1 cellular context compared by ENCODE assay signal in the genomic region with DNA sequence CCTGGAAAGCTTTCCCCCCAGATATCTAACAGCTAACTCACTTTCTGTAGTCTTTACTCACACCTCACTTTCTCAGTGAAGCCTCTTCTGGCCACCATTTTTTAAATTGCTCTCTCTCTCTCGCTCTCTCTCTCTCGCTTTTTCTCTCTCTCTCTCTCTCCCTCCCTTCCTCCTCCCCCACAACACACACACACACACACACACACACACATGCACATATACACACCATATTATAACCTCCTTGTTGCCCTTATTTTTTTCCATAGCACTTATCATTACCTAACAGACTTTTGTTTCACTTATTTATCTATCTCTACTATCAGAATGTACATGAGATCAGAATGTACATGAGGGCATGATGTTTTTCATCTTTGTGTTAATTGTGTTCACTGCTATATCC.
TF ChIP-seq lines count a peak whose summit lies in the region.

No MANE protein-coding gene starts in this region.

TF ChIP-seq in GM23338, 12 proteins besides CTCF, POLR2A, EP300 and RAD21 (continued from another document):
- TF ChIP-seq, protein P1, sequence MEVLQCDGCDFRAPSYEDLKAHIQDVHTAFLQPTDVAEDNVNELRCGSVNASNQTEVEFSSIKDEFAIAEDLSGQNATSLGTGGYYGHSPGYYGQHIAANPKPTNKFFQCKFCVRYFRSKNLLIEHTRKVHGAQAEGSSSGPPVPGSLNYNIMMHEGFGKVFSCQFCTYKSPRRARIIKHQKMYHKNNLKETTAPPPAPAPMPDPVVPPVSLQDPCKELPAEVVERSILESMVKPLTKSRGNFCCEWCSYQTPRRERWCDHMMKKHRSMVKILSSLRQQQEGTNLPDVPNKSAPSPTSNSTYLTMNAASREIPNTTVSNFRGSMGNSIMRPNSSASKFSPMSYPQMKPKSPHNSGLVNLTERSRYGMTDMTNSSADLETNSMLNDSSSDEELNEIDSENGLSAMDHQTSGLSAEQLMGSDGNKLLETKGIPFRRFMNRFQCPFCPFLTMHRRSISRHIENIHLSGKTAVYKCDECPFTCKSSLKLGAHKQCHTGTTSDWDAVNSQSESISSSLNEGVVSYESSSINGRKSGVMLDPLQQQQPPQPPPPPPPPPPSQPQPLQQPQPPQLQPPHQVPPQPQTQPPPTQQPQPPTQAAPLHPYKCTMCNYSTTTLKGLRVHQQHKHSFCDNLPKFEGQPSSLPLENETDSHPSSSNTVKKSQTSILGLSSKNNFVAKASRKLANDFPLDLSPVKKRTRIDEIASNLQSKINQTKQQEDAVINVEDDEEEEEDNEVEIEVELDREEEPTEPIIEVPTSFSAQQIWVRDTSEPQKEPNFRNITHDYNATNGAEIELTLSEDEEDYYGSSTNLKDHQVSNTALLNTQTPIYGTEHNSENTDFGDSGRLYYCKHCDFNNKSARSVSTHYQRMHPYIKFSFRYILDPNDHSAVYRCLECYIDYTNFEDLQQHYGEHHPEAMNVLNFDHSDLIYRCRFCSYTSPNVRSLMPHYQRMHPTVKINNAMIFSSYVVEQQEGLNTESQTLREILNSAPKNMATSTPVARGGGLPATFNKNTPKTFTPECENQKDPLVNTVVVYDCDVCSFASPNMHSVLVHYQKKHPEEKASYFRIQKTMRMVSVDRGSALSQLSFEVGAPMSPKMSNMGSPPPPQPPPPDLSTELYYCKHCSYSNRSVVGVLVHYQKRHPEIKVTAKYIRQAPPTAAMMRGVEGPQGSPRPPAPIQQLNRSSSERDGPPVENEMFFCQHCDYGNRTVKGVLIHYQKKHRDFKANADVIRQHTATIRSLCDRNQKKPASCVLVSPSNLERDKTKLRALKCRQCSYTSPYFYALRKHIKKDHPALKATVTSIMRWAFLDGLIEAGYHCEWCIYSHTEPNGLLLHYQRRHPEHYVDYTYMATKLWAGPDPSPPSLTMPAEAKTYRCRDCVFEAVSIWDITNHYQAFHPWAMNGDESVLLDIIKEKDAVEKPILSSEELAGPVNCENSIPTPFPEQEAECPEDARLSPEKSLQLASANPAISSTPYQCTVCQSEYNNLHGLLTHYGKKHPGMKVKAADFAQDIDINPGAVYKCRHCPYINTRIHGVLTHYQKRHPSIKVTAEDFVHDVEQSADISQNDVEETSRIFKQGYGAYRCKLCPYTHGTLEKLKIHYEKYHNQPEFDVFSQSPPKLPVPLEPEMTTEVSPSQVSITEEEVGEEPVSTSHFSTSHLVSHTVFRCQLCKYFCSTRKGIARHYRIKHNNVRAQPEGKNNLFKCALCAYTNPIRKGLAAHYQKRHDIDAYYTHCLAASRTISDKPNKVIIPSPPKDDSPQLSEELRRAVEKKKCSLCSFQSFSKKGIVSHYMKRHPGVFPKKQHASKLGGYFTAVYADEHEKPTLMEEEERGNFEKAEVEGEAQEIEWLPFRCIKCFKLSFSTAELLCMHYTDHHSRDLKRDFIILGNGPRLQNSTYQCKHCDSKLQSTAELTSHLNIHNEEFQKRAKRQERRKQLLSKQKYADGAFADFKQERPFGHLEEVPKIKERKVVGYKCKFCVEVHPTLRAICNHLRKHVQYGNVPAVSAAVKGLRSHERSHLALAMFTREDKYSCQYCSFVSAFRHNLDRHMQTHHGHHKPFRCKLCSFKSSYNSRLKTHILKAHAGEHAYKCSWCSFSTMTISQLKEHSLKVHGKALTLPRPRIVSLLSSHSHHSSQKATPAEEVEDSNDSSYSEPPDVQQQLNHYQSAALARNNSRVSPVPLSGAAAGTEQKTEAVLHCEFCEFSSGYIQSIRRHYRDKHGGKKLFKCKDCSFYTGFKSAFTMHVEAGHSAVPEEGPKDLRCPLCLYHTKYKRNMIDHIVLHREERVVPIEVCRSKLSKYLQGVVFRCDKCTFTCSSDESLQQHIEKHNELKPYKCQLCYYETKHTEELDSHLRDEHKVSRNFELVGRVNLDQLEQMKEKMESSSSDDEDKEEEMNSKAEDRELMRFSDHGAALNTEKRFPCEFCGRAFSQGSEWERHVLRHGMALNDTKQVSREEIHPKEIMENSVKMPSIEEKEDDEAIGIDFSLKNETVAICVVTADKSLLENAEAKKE (CRISPR knock-in tag; IDR thresholded peaks at IDR 0.05) = no peak
